Comparison of ENCODE assay signal across 15 cellular contexts in the genomic region with DNA sequence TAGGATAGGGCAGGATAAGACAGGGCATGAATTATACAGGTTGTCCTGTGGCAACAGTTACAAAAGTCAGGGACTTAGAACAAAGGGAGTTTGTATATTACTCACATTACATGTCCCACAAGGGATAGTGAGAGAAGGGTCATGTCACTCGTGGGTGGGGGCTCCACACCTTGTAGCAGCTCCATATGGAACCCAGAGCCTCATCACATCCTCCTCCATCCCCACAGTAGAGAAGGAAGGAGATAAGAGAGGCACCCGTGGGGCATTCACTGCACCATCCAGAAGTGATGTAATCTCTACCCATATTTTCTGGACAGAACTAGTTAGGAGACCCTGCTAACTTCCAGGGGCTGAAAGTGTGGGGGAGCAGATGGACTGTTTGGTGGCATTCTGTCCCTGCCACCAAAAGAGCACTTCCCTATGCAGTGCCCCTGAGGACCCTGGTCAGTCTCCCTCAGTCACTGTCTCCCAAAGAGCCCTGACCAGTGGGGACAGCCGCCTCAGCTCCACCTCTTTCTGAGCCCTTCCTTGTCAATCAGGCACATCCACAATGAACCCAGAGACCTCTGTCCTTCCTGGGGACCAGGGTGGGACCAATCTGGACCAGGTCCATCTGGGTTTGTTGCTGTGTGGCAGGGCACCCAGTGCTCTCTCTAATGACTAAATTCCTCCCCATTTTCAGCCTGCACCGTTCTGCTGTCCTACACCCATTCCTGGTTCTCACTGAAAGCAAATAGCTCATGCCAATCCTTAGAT.
DNase-seq lines count a peak whose midpoint lies in the region; ATAC-seq and TF ChIP-seq lines count a peak whose summit lies in the region.
"Had no signal": no experiment of that assay in that cellular context is flagged by ENCODE, and none has a peak within 500 bp of the region (broad histone marks: within the 10 kb centered on the region; RNA-seq: fewer than 3 reads in every experiment).

No MANE protein-coding gene starts in this region.

- H3K4me3 Mint-ChIP-seq in activated CD4-positive, alpha-beta memory T cell treated with anti-CD3 and anti-CD28 coated beads, Interleukin-2, amount 10 ng/mL, durations not matched to agents 7 days and 5 days: no peak overlapping the region
- H3K4me3 Mint-ChIP-seq: CD8-positive, alpha-beta T cell; H9 had no signal

- DNase-seq in esophagus muscularis mucosa (ENCODE audit: extremely low spot score) (peak; percentile 81), ovary (no peak)
- no peak for DNase-seq in activated CD4-positive, alpha-beta memory T cell treated with anti-CD3 and anti-CD28 coated beads, Interleukin-2, amount 10 ng/mL, durations not matched to agents 7 days and 5 days
- DNase-seq: ACHN; AML-193; CD8-positive, alpha-beta T cell; DMS 273 treated with DMSO at 0.1 percent for 48 hours; DMS53; DND-41; EL had no signal

- TF ChIP-seq CTCF in Loucy (conservative IDR thresholded peaks at IDR 0.05; ENCODE audit: low read length) (no peak), esophagus muscularis mucosa (IDR thresholded peaks at IDR 0.05) (no peak), ovary (IDR thresholded peaks at IDR 0.05) (no peak)

- WGBS in esophagus muscularis mucosa: 53% methylated on average over 4 of the region's 4 CpGs
- 52 to 64% (median 56%) methylated on average over 4 of the region's 4 CpGs for WGBS in ovary, 3 donors

- intact Hi-C loops in esophagus muscularis mucosa (cut with DNase I): no loop called here
- intact Hi-C loops in ovary (cut with DNase I): no loop called here

- no peaks in the 10 kb centered on the region for H3K79me2 ChIP-seq in Loucy (ENCODE audit: insufficient read depth, low read length)

- CTCF ChIA-PET in activated CD4-positive, alpha-beta memory T cell treated with anti-CD3 and anti-CD28 coated beads, Interleukin-2, amount 10 ng/mL, durations not matched to agents 7 days and 5 days (lab: Charles Lee): no interaction called here

- POLR2A ChIA-PET in activated CD4-positive, alpha-beta memory T cell treated with anti-CD3 and anti-CD28 coated beads, Interleukin-2, amount 10 ng/mL, durations not matched to agents 7 days and 5 days (lab: Charles Lee): no interaction called here

- peaks cover 28% of the 10 kb centered on the region for H3K27me3 Mint-ChIP-seq in activated CD4-positive, alpha-beta memory T cell treated with anti-CD3 and anti-CD28 coated beads, Interleukin-2, amount 10 ng/mL, durations not matched to agents 7 days and 5 days

- H2AFZ ChIP-seq in Loucy (ENCODE audit: low read length): 0 out of 2 replicates have a peak overlapping the region, but pooled peaks have one; percentile 28

- no peaks in the 10 kb centered on the region for H3K27me3 ChIP-seq in BLaER1 treated with 17β-estradiol and CSF1 and Interleukin-3, amounts not matched to agents 10 nM and 100 nM
- H3K27me3 ChIP-seq in Loucy (ENCODE audit: insufficient read depth, low read length, poor library complexity, severe bottlenecking) (no peaks in the 10 kb centered on the region), esophagus muscularis mucosa (peaks cover 0 to 8% (median 0%) of the 10 kb centered on the region in 4 donors), ovary (no peaks in the 10 kb centered on the region)

- no peaks in the 10 kb centered on the region for H3K36me3 Mint-ChIP-seq in activated CD4-positive, alpha-beta memory T cell treated with anti-CD3 and anti-CD28 coated beads, Interleukin-2, amount 10 ng/mL, durations not matched to agents 7 days and 5 days (ENCODE audit: low read depth)
- H3K36me3 Mint-ChIP-seq: CD8-positive, alpha-beta T cell had no signal

- no peak for ATAC-seq in GM21423 (IDR thresholded peaks at IDR 0.05; ENCODE audit: unreplicated experiment)
- ATAC-seq: CD8-positive, alpha-beta T cell; GM12878 had no signal

- H3K4me3 ChIP-seq in BLaER1 treated with 17β-estradiol and CSF1 and Interleukin-3, amounts not matched to agents 10 nM and 100 nM: no peak overlapping the region
- H3K4me3 ChIP-seq in Loucy (ENCODE audit: low read length, poor library complexity, severe bottlenecking) (no peak overlapping the region), esophagus muscularis mucosa (no peak overlapping the region), ovary (no peak overlapping the region)
- H3K4me3 ChIP-seq: GM12878 had no signal

- no peaks in the 10 kb centered on the region for H3K9me2 ChIP-seq in Loucy (replicated peaks; ENCODE audit: low read depth, low read length)

- peaks cover 9 to 51% (median 42%) of the 10 kb centered on the region in 10 experiments for H3K4me1 ChIP-seq in BLaER1 treated with 17β-estradiol and CSF1 and Interleukin-3, amounts not matched to agents 10 nM and 100 nM
- H3K4me1 ChIP-seq in Loucy (ENCODE audit: insufficient read depth, low read length, poor library complexity, severe bottlenecking) (peaks cover 6% of the 10 kb centered on the region), esophagus muscularis mucosa (no peaks in the 10 kb centered on the region), ovary (ENCODE audit: insufficient read depth) (no peaks in the 10 kb centered on the region)

- H4K20me1 ChIP-seq in BLaER1 treated with 17β-estradiol and CSF1 and Interleukin-3, amounts not matched to agents 10 nM and 100 nM: no peaks in the 10 kb centered on the region; a peak in 1 of 22 replicates
- H4K20me1 ChIP-seq in Loucy (ENCODE audit: insufficient read depth, low read length, poor library complexity, severe bottlenecking): no peaks in the 10 kb centered on the region

- TF ChIP-seq POLR2A in esophagus muscularis mucosa (IDR thresholded peaks at IDR 0.05; ENCODE audit: low read depth): no peak
- no peak for TF ChIP-seq POLR2A in ovary (IDR thresholded peaks at IDR 0.05)

- no peaks in the 10 kb centered on the region for H3K9me3 Mint-ChIP-seq in activated CD4-positive, alpha-beta memory T cell treated with anti-CD3 and anti-CD28 coated beads, Interleukin-2, amount 10 ng/mL, durations not matched to agents 7 days and 5 days
- H3K9me3 Mint-ChIP-seq: CD8-positive, alpha-beta T cell; H9 had no signal

- H3K27ac ChIP-seq in BLaER1 treated with 17β-estradiol and CSF1 and Interleukin-3, amounts not matched to agents 10 nM and 100 nM: no peak overlapping the region
- H3K27ac ChIP-seq in esophagus muscularis mucosa (replicated peaks in 1 of 4) (no peak overlapping the region), ovary (no peak overlapping the region)

- no peak overlapping the region for H3K9ac ChIP-seq in BLaER1 treated with 17β-estradiol and CSF1 and Interleukin-3, amounts not matched to agents 10 nM and 100 nM
- no peak overlapping the region for H3K9ac ChIP-seq in Loucy (ENCODE audit: low read depth, low read length, poor library complexity, severe bottlenecking)

- TF ChIP-seq EP300 in esophagus muscularis mucosa (IDR thresholded peaks at IDR 0.05) (no peak), ovary (IDR thresholded peaks at IDR 0.05) (no peak)

- no peaks in the 10 kb centered on the region for H3F3A ChIP-seq in Loucy (ENCODE audit: low read depth)

- peaks cover 0 to 16% (median 7%) of the 10 kb centered on the region in 11 experiments; a peak in 9 of 22 replicates for H3K9me3 ChIP-seq in BLaER1 treated with 17β-estradiol and CSF1 and Interleukin-3, amounts not matched to agents 10 nM and 100 nM (replicated peaks in 1 of 11)
- H3K9me3 ChIP-seq in Loucy (ENCODE audit: insufficient read depth, low read depth, low read length) (no peaks in the 10 kb centered on the region), esophagus muscularis mucosa (no peaks in the 10 kb centered on the region), ovary (no peaks in the 10 kb centered on the region)

- H3K27ac Mint-ChIP-seq in activated CD4-positive, alpha-beta memory T cell treated with anti-CD3 and anti-CD28 coated beads, Interleukin-2, amount 10 ng/mL, durations not matched to agents 7 days and 5 days: no peak overlapping the region
- H3K27ac Mint-ChIP-seq: CD8-positive, alpha-beta T cell had no signal

- no peaks in the 10 kb centered on the region for H3K4me1 Mint-ChIP-seq in activated CD4-positive, alpha-beta memory T cell treated with anti-CD3 and anti-CD28 coated beads, Interleukin-2, amount 10 ng/mL, durations not matched to agents 7 days and 5 days
- H3K4me1 Mint-ChIP-seq: H9 had no signal

- peak overlapping the region in 8 of 11 experiments; percentile 24 to 64 (median 56); a peak in 16 of 22 replicates for H3K4me2 ChIP-seq in BLaER1 treated with 17β-estradiol and CSF1 and Interleukin-3, amounts not matched to agents 10 nM and 100 nM
- no peak overlapping the region for H3K4me2 ChIP-seq in Loucy (ENCODE audit: low read depth, low read length, poor library complexity, severe bottlenecking)

- H3K36me3 ChIP-seq in BLaER1 treated with 17β-estradiol and CSF1 and Interleukin-3, amounts not matched to agents 10 nM and 100 nM: no peaks in the 10 kb centered on the region
- H3K36me3 ChIP-seq in Loucy (ENCODE audit: insufficient read depth, low read length): no peaks in the 10 kb centered on the region
- no peaks in the 10 kb centered on the region for H3K36me3 ChIP-seq in esophagus muscularis mucosa
- H3K36me3 ChIP-seq in ovary: no peaks in the 10 kb centered on the region
